34 cellular contexts compared by ENCODE assay signal in the genomic region with DNA sequence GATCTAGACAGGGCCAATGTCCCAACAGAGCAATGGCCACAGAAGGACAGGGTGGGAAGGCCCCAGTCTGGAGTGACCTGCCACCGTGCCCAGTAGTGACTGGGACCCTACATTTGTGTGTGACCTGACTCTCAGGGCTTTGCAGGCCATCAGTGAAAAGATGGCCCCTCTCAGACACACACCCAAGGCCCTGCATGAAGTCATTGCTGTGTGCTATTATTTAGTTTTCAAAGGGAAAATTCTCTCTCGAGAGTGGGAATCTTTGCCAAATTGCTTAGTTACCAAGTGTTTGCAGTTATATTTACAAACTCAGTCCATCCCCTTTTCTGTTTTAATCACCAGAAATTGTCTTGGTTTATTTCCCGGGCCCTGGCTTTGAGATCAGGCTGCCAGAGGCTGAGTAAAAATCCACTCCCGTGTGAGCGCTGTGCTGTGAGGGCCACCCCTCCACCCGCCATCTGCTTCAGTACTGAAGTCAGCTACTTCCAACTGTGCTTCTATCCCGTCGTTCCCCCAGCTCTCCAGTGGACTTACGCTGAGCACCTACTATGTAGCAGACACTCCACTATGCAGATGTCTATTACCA.
DNase-seq lines count a peak whose midpoint lies in the region; ATAC-seq and TF ChIP-seq lines count a peak whose summit lies in the region.
"Had no signal": no experiment of that assay in that cellular context is flagged by ENCODE, and none has a peak within 500 bp of the region (broad histone marks: within the 10 kb centered on the region; RNA-seq: fewer than 3 reads in every experiment).

No MANE protein-coding gene starts in this region.

- no peaks in the 10 kb centered on the region for H3K36me3 Mint-ChIP-seq in activated CD4-positive, alpha-beta T cell treated with anti-CD3 and anti-CD28 coated beads, Interleukin-2, amount 10 ng/mL, durations not matched to agents 24 days and 14 days (ENCODE audit: low read depth)
- H3K36me3 Mint-ChIP-seq: activated naive CD8-positive, alpha-beta T cell treated with anti-CD3 and anti-CD28 coated beads, Interleukin-2, amount 10 ng/mL, durations not matched to agents 7 days and 5 days; CD4-positive, CD25-positive, alpha-beta regulatory T cell; naive B cell; type B pancreatic cell had no signal

- no peaks in the 10 kb centered on the region for H3K27me3 ChIP-seq in left lung
- H3K27me3 ChIP-seq: gastrocnemius medialis, neutrophil, sigmoid colon had no signal

- intact Hi-C loops in activated CD4-positive, alpha-beta T cell treated with anti-CD3 and anti-CD28 coated beads, Interleukin-2, amount 10 ng/mL, durations not matched to agents 24 days and 14 days (cut with micrococcal nuclease), result no loop called here
- intact Hi-C loops in left lung (cut with DNase I) (no loop called here), OCI-LY7 (cut with micrococcal nuclease; ENCODE audit: unreplicated experiment) (no loop called here)

- no peak overlapping the region for H3K4me2 ChIP-seq in OCI-LY7 (ENCODE audit: low read length)
- H3K4me2 ChIP-seq: PC-9 had no signal

- no peak overlapping the region for H2AFZ ChIP-seq in OCI-LY7 (ENCODE audit: low read length)
- H2AFZ ChIP-seq: PC-9 had no signal

- H3K4me1 Mint-ChIP-seq in activated CD4-positive, alpha-beta T cell treated with anti-CD3 and anti-CD28 coated beads, Interleukin-2, amount 10 ng/mL, durations not matched to agents 24 days and 14 days, result no peaks in the 10 kb centered on the region
- no peaks in the 10 kb centered on the region for H3K4me1 Mint-ChIP-seq in stimulated activated naive CD8-positive, alpha-beta T cell treated with anti-CD3 and anti-CD28 coated beads, Interleukin-15, amount 100 ng/mL, for 72 hours
- H3K4me1 Mint-ChIP-seq: CD4-positive, CD25-positive, alpha-beta regulatory T cell; T-helper 17 cell had no signal

- peak; percentile 60 for ATAC-seq in left lung
- no peak for ATAC-seq in stimulated activated naive CD8-positive, alpha-beta T cell treated with anti-CD3 and anti-CD28 coated beads, Interleukin-15, amount 100 ng/mL, for 72 hours
- ATAC-seq: left colon, T-helper 17 cell had no signal

- CTCF ChIA-PET in GM10248 (lab: Yijun Ruan, JAX) (interaction anchor here (1.4 to 1.7 kb wide), 4 partner anchors 10 to 37 kb away, joined by 3 to 5 read pairs (median 4); no protein-coding TSS in a partner anchor), OCI-LY7 (lab: Charles Lee; ENCODE audit: unreplicated experiment) (interaction anchor here (0.8 kb wide), 1 partner anchor 15 kb away, joined by 3 read pairs; no protein-coding TSS in a partner anchor)

- no peaks in the 10 kb centered on the region for H3K9me3 Mint-ChIP-seq in activated CD4-positive, alpha-beta T cell treated with anti-CD3 and anti-CD28 coated beads, Interleukin-2, amount 10 ng/mL, durations not matched to agents 24 days and 14 days
- H3K9me3 Mint-ChIP-seq in stimulated activated naive CD8-positive, alpha-beta T cell treated with anti-CD3 and anti-CD28 coated beads, Interleukin-15, amount 100 ng/mL, for 72 hours, result no peaks in the 10 kb centered on the region
- H3K9me3 Mint-ChIP-seq: activated naive CD8-positive, alpha-beta T cell treated with anti-CD3 and anti-CD28 coated beads, Interleukin-2, amount 10 ng/mL, durations not matched to agents 7 days and 5 days; dendritic cell treated with granulocyte-macrophage colony-stimulating factor and Interleukin-4, amounts not matched to agents 40 ng/mL and 50 ng/mL, for 4 days; type B pancreatic cell had no signal

- no peaks in the 10 kb centered on the region for H4K20me1 ChIP-seq in OCI-LY7 (ENCODE audit: insufficient read depth, low read length)

- no peak overlapping the region for H3K4me3 Mint-ChIP-seq in activated CD4-positive, alpha-beta T cell treated with anti-CD3 and anti-CD28 coated beads, Interleukin-2, amount 10 ng/mL, durations not matched to agents 24 days and 14 days
- H3K4me3 Mint-ChIP-seq in stimulated activated naive CD8-positive, alpha-beta T cell treated with anti-CD3 and anti-CD28 coated beads, Interleukin-15, amount 100 ng/mL, for 72 hours, result no peak overlapping the region
- H3K4me3 Mint-ChIP-seq: activated naive CD8-positive, alpha-beta T cell treated with anti-CD3 and anti-CD28 coated beads, Interleukin-2, amount 10 ng/mL, durations not matched to agents 7 days and 5 days; CD4-positive, CD25-positive, alpha-beta regulatory T cell; dendritic cell treated with granulocyte-macrophage colony-stimulating factor and Interleukin-4, amounts not matched to agents 40 ng/mL and 50 ng/mL, for 4 days; naive B cell; T-helper 17 cell; type B pancreatic cell had no signal

- H3K4me3 ChIP-seq in fibroblast of mammary gland (ENCODE audit: control insufficient read depth, low read depth, low read length) (no peak overlapping the region), left lung (no peak overlapping the region), OCI-LY7 (ENCODE audit: low read depth, low read length, poor library complexity, severe bottlenecking) (no peak overlapping the region)
- H3K4me3 ChIP-seq: gastrocnemius medialis, PC-9, sigmoid colon had no signal

- DNase-seq in activated CD4-positive, alpha-beta T cell treated with anti-CD3 and anti-CD28 coated beads, Interleukin-2, amount 10 ng/mL, durations not matched to agents 24 days and 14 days, result peak; percentile 41
- no peak for DNase-seq in activated CD4-positive, alpha-beta T cell treated with anti-CD3 and anti-CD28 coated beads for 48 hours
- peak; percentile 6 for DNase-seq in fibroblast of mammary gland (ENCODE audit: low read depth)
- no peak for DNase-seq in left lung
- no peak for DNase-seq in NCI-H510A (lab: John Stamatoyannopoulos, UW)
- no peak for DNase-seq in GM10248 (ENCODE audit: extremely low spot score)
- no peak for DNase-seq in OCI-LY7 (ENCODE audit: low spot score)
- no peak for DNase-seq in stimulated activated naive CD8-positive, alpha-beta T cell treated with anti-CD3 and anti-CD28 coated beads, Interleukin-15, amount 100 ng/mL, for 72 hours
- DNase-seq: activated CD4-positive, alpha-beta T cell treated with anti-CD3 and anti-CD28 coated beads, Interleukin-2, amount 50 U/mL, for 48 hours; activated gamma-delta T cell treated with Interleukin-2 at 50 U/mL for 16 hours; activated naive CD8-positive, alpha-beta T cell treated with anti-CD3 and anti-CD28 coated beads, Interleukin-2, amount 10 ng/mL, durations not matched to agents 7 days and 5 days; activated T-cell treated with anti-CD3 and anti-CD28 coated beads, Interleukin-2, amount 50 U/mL, for 48 hours; aorta; Calu3; CD4-positive, CD25-positive, alpha-beta regulatory T cell; central memory CD4-positive, alpha-beta T cell; gastrocnemius medialis; H7; KG1; left colon; naive B cell; NCI-H1092 treated with DMSO at 0.1 percent for 48 hours; NCI-H187; NCI-H2171 treated with DMSO at 0.1 percent for 48 hours; NCI-H526; PC-9; SHP77; sigmoid colon; stimulated activated CD4-positive, alpha-beta T cell treated with anti-CD3 and anti-CD28 coated beads, Interleukin-4, amount 100 ng/mL, for 1 hour; T-helper 17 cell had no signal

- no peak for TF ChIP-seq CTCF in fibroblast of mammary gland (conservative IDR thresholded peaks at IDR 0.05; ENCODE audit: control insufficient read depth, insufficient read depth, low read depth, low read length)
- TF ChIP-seq CTCF in left lung (IDR thresholded peaks at IDR 0.05), result no peak
- no peak for TF ChIP-seq CTCF in GM10248 (IDR thresholded peaks at IDR 0.05; ENCODE audit: control extremely low read depth, extremely low read depth, low read depth, missing control alignments)
- no peak for TF ChIP-seq CTCF in OCI-LY7 (conservative IDR thresholded peaks at IDR 0.05; ENCODE audit: low read length)

- no peak overlapping the region for H3K27ac Mint-ChIP-seq in activated CD4-positive, alpha-beta T cell treated with anti-CD3 and anti-CD28 coated beads, Interleukin-2, amount 10 ng/mL, durations not matched to agents 24 days and 14 days
- no peak overlapping the region for H3K27ac Mint-ChIP-seq in stimulated activated naive CD8-positive, alpha-beta T cell treated with anti-CD3 and anti-CD28 coated beads, Interleukin-15, amount 100 ng/mL, for 72 hours
- H3K27ac Mint-ChIP-seq: activated naive CD8-positive, alpha-beta T cell treated with anti-CD3 and anti-CD28 coated beads, Interleukin-2, amount 10 ng/mL, durations not matched to agents 7 days and 5 days; CD4-positive, CD25-positive, alpha-beta regulatory T cell; dendritic cell treated with granulocyte-macrophage colony-stimulating factor and Interleukin-4, amounts not matched to agents 40 ng/mL and 50 ng/mL, for 4 days; naive B cell; progenitor cell of endocrine pancreas; T-helper 17 cell; type B pancreatic cell had no signal

- POLR2A ChIA-PET in GM10248 (lab: Yijun Ruan, JAX) (no interaction called here), OCI-LY7 (lab: Charles Lee) (no interaction called here)

- no peaks in the 10 kb centered on the region for H3K9me2 ChIP-seq in OCI-LY7 (ENCODE audit: insufficient read depth, low read length)

- no peaks in the 10 kb centered on the region for H3K9me3 ChIP-seq in left lung
- no peaks in the 10 kb centered on the region for H3K9me3 ChIP-seq in OCI-LY7 (ENCODE audit: low read length)
- H3K9me3 ChIP-seq: gastrocnemius medialis, neutrophil, sigmoid colon had no signal

- no peaks in the 10 kb centered on the region for H3K79me2 ChIP-seq in OCI-LY7 (ENCODE audit: insufficient read depth, low read depth, low read length)

- H3K36me3 ChIP-seq in left lung (no peaks in the 10 kb centered on the region), OCI-LY7 (ENCODE audit: insufficient read depth, low read length) (no peaks in the 10 kb centered on the region)
- H3K36me3 ChIP-seq: gastrocnemius medialis, neutrophil, sigmoid colon had no signal

- peaks cover 0 to 3% of the 10 kb centered on the region in 2 donors for H3K4me1 ChIP-seq in left lung
- no peaks in the 10 kb centered on the region for H3K4me1 ChIP-seq in OCI-LY7 (ENCODE audit: insufficient read depth, low read length, poor library complexity, severe bottlenecking)
- H3K4me1 ChIP-seq: gastrocnemius medialis, sigmoid colon had no signal

- peaks cover 3% of the 10 kb centered on the region for H3K27me3 Mint-ChIP-seq in activated CD4-positive, alpha-beta T cell treated with anti-CD3 and anti-CD28 coated beads, Interleukin-2, amount 10 ng/mL, durations not matched to agents 24 days and 14 days
- peaks cover 36% of the 10 kb centered on the region for H3K27me3 Mint-ChIP-seq in stimulated activated naive CD8-positive, alpha-beta T cell treated with anti-CD3 and anti-CD28 coated beads, Interleukin-15, amount 100 ng/mL, for 72 hours

- no TSS peak for BruUV-seq in OCI-LY7 (replicated peaks; lab: Mats Ljungman, UMichigan)

- H3K27ac ChIP-seq in left lung (no peak overlapping the region), OCI-LY7 (ENCODE audit: low read depth, low read length, poor library complexity, severe bottlenecking) (no peak overlapping the region)
- H3K27ac ChIP-seq: gastrocnemius medialis, neutrophil, PC-9, sigmoid colon had no signal

Comparison
In these comparisons a context has a peak if more than half of its experiments do, and no peak if none do; other contexts are left out.
1. DNase-seq: peak in activated CD4-positive, alpha-beta T cell treated with anti-CD3 and anti-CD28 coated beads, Interleukin-2, amount 10 ng/mL, durations not matched to agents 24 days and 14 days (single experiment) and fibroblast of mammary gland (single experiment); none in activated CD4-positive, alpha-beta T cell treated with anti-CD3 and anti-CD28 coated beads for 48 hours (single experiment), left lung (0 of 2), NCI-H510A (single experiment), GM10248 (single experiment), OCI-LY7 (single experiment) and stimulated activated naive CD8-positive, alpha-beta T cell treated with anti-CD3 and anti-CD28 coated beads, Interleukin-15, amount 100 ng/mL, for 72 hours (0 of 2).